ENCODE assay signal across 26 cellular contexts in the genomic region with DNA sequence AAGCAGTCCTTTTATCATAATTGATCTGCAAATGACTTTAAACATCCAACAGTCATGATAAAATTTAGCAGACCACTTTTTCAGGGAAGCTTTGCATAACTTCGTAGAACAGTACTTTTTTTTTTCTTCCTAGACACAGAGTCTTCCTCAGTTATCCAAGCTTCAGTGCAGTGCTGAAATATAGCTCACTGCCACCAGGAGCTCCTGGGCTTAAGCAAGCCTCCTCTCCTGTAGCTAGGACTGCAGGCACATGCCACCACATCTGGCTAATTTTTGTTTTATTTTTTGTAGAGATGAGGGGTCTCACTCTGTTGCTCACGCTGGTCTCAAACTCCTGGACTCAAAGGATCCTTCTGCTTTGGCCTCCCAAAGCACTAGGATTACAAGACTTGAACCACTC. TPM values are rescaled to one million over a fixed set of nuclear protein-coding genes. Genes with fewer than 3 reads are reported as not detected.
DNase-seq lines count a peak whose midpoint lies in the region; ATAC-seq and TF ChIP-seq lines count a peak whose summit lies in the region.
"Had no signal": no experiment of that assay in that cellular context is flagged by ENCODE, and none has a peak within 500 bp of the region (broad histone marks: within the 10 kb centered on the region; RNA-seq: fewer than 3 reads in every experiment).

No MANE protein-coding gene starts in this region.

- no peaks in the 10 kb centered on the region for H3K4me1 ChIP-seq in mesendoderm (ENCODE audit: control insufficient read depth, low read depth, low read length)
- H3K4me1 ChIP-seq: uterus had no signal

- no peak overlapping the region for H3K4ac ChIP-seq in mesendoderm (ENCODE audit: low read depth, low read length)

- no peak overlapping the region for H3K27ac Mint-ChIP-seq in endothelial cell (ENCODE audit: unreplicated experiment)
- H3K27ac Mint-ChIP-seq: activated CD4-positive, alpha-beta memory T cell treated with anti-CD3 and anti-CD28 coated beads, Interleukin-2, amount 10 ng/mL, durations not matched to agents 7 days and 5 days; activated naive CD4-positive, alpha-beta T cell treated with anti-CD3 and anti-CD28 coated beads, Interleukin-2, amount 50 U/mL, for 72 hours; memory B cell; natural killer cell treated with Interleukin-12 subunit alpha and Interleukin-12 subunit beta and Interleukin-15 and Interleukin-18, amount 100 ng/mL, for 72 hours; progenitor cell of endocrine pancreas had no signal

- TF ChIP-seq CTCF in endothelial cell (IDR thresholded peaks at IDR 0.05; ENCODE audit: unreplicated experiment): no peak

- no peak overlapping the region for H3K4me3 Mint-ChIP-seq in endothelial cell (ENCODE audit: unreplicated experiment)
- H3K4me3 Mint-ChIP-seq: activated CD4-positive, alpha-beta memory T cell treated with anti-CD3 and anti-CD28 coated beads, Interleukin-2, amount 10 ng/mL, durations not matched to agents 7 days and 5 days; activated T-cell treated with anti-CD3 and anti-CD28 coated beads, Interleukin-2, amount 50 U/mL, for 4 hours; memory B cell; natural killer cell treated with Interleukin-12 subunit alpha and Interleukin-12 subunit beta and Interleukin-15 and Interleukin-18, amount 100 ng/mL, for 72 hours had no signal

- H3K79me1 ChIP-seq in mesendoderm (ENCODE audit: low read length): no peaks in the 10 kb centered on the region

- peak; percentile 40 for ATAC-seq in GM19372 (IDR thresholded peaks at IDR 0.05; ENCODE audit: low read depth, unreplicated experiment)
- peak; percentile 32 for ATAC-seq in HG02642 (IDR thresholded peaks at IDR 0.05; ENCODE audit: poor library complexity, unreplicated experiment)
- ATAC-seq in HG03442 (IDR thresholded peaks at IDR 0.05; ENCODE audit: unreplicated experiment): peak; percentile 9
- ATAC-seq: activated naive CD4-positive, alpha-beta T cell treated with anti-CD3 and anti-CD28 coated beads, Interleukin-2, amount 50 U/mL, for 72 hours; activated T-cell treated with anti-CD3 and anti-CD28 coated beads, Interleukin-2, amount 50 U/mL, for 4 hours; natural killer cell treated with Interleukin-12 subunit alpha and Interleukin-12 subunit beta and Interleukin-15 and Interleukin-18, amount 100 ng/mL, for 72 hours had no signal

- no peaks in the 10 kb centered on the region for H3K9me3 Mint-ChIP-seq in endothelial cell (ENCODE audit: unreplicated experiment)
- H3K9me3 Mint-ChIP-seq: activated CD4-positive, alpha-beta memory T cell treated with anti-CD3 and anti-CD28 coated beads, Interleukin-2, amount 10 ng/mL, durations not matched to agents 7 days and 5 days; activated naive CD4-positive, alpha-beta T cell treated with anti-CD3 and anti-CD28 coated beads, Interleukin-2, amount 50 U/mL, for 72 hours; activated T-cell treated with anti-CD3 and anti-CD28 coated beads, Interleukin-2, amount 50 U/mL, for 4 hours; memory B cell had no signal

- no peak overlapping the region for H4K8ac ChIP-seq in mesendoderm (ENCODE audit: low read depth, low read length)

- WGBS in mesendoderm (ENCODE audit: extremely low coverage, insufficient coverage, low lambda C conversion rate): no CpG with 5 or more reads among the region's 2 CpGs

- H3K27ac ChIP-seq in mesendoderm (ENCODE audit: low read depth, low read length): no peak overlapping the region
- H3K27ac ChIP-seq: hepatocyte, uterus, WERI-Rb-1 had no signal

- H3K36me3 ChIP-seq in mesendoderm (ENCODE audit: control insufficient read depth, insufficient read depth, low read length): no peaks in the 10 kb centered on the region
- H3K36me3 ChIP-seq: uterus, WERI-Rb-1 had no signal

- H3K4me2 ChIP-seq in mesendoderm (ENCODE audit: low read length): no peak overlapping the region
- H3K4me2 ChIP-seq: hepatocyte had no signal

- DNase-seq in mesendoderm (peak; percentile 14), NCI-H82 treated with DMSO at 0.1 percent for 48 hours (lab: John Stamatoyannopoulos, UW; ENCODE audit: unreplicated experiment) (no peak), endothelial cell (ENCODE audit: low spot score) (no peak), NCI-H146 treated with DMSO at 0.1 percent for 48 hours (lab: John Stamatoyannopoulos, UW; ENCODE audit: unreplicated experiment) (no peak)
- DNase-seq: activated CD4-positive, alpha-beta memory T cell treated with anti-CD3 and anti-CD28 coated beads, Interleukin-2, amount 10 ng/mL, durations not matched to agents 7 days and 5 days; activated T-cell treated with anti-CD3 and anti-CD28 coated beads, Interleukin-2, amount 50 U/mL, for 4 hours; AML-193; COR-L47; NCI-H1092; NCI-H524 treated with DMSO at 0.1 percent for 48 hours; SIG-M5; uterus; WERI-Rb-1 had no signal

- no peak overlapping the region for H4K5ac ChIP-seq in mesendoderm (ENCODE audit: low read length)

- no peaks in the 10 kb centered on the region for H3K27me3 ChIP-seq in mesendoderm (ENCODE audit: insufficient read depth, low read length, poor library complexity)
- H3K27me3 ChIP-seq: hepatocyte, uterus had no signal

- no peaks in the 10 kb centered on the region for H3K79me2 ChIP-seq in mesendoderm (ENCODE audit: control insufficient read depth, insufficient read depth, low read length)
- H3K79me2 ChIP-seq: hepatocyte had no signal

- no peak overlapping the region for H3K9ac ChIP-seq in mesendoderm (ENCODE audit: low read length)

- H3K56ac ChIP-seq in mesendoderm (ENCODE audit: low read length): no peak overlapping the region

- H3K4me1 Mint-ChIP-seq in endothelial cell (ENCODE audit: unreplicated experiment): no peaks in the 10 kb centered on the region
- H3K4me1 Mint-ChIP-seq: activated CD4-positive, alpha-beta memory T cell treated with anti-CD3 and anti-CD28 coated beads, Interleukin-2, amount 10 ng/mL, durations not matched to agents 7 days and 5 days; memory B cell had no signal

- H3K27me3 Mint-ChIP-seq in endothelial cell (ENCODE audit: unreplicated experiment): no peaks in the 10 kb centered on the region
- H3K27me3 Mint-ChIP-seq: progenitor cell of endocrine pancreas had no signal

- H3K18ac ChIP-seq in mesendoderm (ENCODE audit: low read length): no peak overlapping the region

- H2BK5ac ChIP-seq in mesendoderm (ENCODE audit: low read length): no peak overlapping the region

- H2AK5ac ChIP-seq in mesendoderm (ENCODE audit: low read length): no peak overlapping the region

- no peak overlapping the region for H2BK15ac ChIP-seq in mesendoderm (replicated peaks; ENCODE audit: low read depth)

- no peak overlapping the region for H2BK120ac ChIP-seq in mesendoderm (ENCODE audit: low read depth, low read length)

- H3K36me3 Mint-ChIP-seq in endothelial cell (ENCODE audit: low read depth, unreplicated experiment): no peaks in the 10 kb centered on the region
- H3K36me3 Mint-ChIP-seq: activated naive CD4-positive, alpha-beta T cell treated with anti-CD3 and anti-CD28 coated beads, Interleukin-2, amount 50 U/mL, for 72 hours; memory B cell; natural killer cell treated with Interleukin-12 subunit alpha and Interleukin-12 subunit beta and Interleukin-15 and Interleukin-18, amount 100 ng/mL, for 72 hours had no signal

- H3K4me3 ChIP-seq in mesendoderm (ENCODE audit: low read length): no peak overlapping the region
- H3K4me3 ChIP-seq: hepatocyte, uterus had no signal

- no peak overlapping the region for H3K23ac ChIP-seq in mesendoderm (ENCODE audit: low read length)

RNA-seq across cellular contexts. Expression of gene F13B, which starts 3.8 kb away (rescaled TPM):
- polyA plus RNA-seq in mesendoderm (2013, experiment 1 of 2): not detected
- not detected for polyA plus RNA-seq in mesendoderm (2013, experiment 2 of 2)
- total RNA-seq in endothelial cell (ENCODE audit: unreplicated experiment): not detected
- total RNA-seq: activated CD4-positive, alpha-beta memory T cell treated with anti-CD3 and anti-CD28 coated beads, Interleukin-2, amount 10 ng/mL, durations not matched to agents 7 days and 5 days; activated naive CD4-positive, alpha-beta T cell treated with anti-CD3 and anti-CD28 coated beads, Interleukin-2, amount 50 U/mL, for 72 hours; activated T-cell treated with anti-CD3 and anti-CD28 coated beads, Interleukin-2, amount 50 U/mL, for 4 hours; chondrocyte; natural killer cell treated with Interleukin-12 subunit alpha and Interleukin-12 subunit beta and Interleukin-15 and Interleukin-18, amount 100 ng/mL, for 72 hours; OCI-LY7; progenitor cell of endocrine pancreas; skeletal muscle tissue; T-helper 1 cell treated with Interleukin-12 subunit alpha and Interleukin-12 subunit beta and Interleukin-4 antibody, amounts not matched to agents 30 ng/mL and 1 ng/mL, for 36 hours; uterus had no signal
- polyA plus RNA-seq: keratinocyte had no signal
